11 cellular contexts compared by ENCODE assay signal in genomic region chr12:120783197-120783596, GRCh38. TPM values are rescaled to one million over a fixed set of nuclear protein-coding genes. Genes with fewer than 3 reads are reported as not detected.
DNase-seq lines count a peak whose midpoint lies in the region; ATAC-seq, FAIRE-seq and TF ChIP-seq lines count a peak whose summit lies in the region.
"Had no signal": no experiment of that assay in that cellular context is flagged by ENCODE, and none has a peak within 500 bp of the region (broad histone marks: within the 10 kb centered on the region; RNA-seq: fewer than 3 reads in every experiment).

No MANE protein-coding gene starts in this region.

- in situ Hi-C loops in transverse colon (cut with MboI; ENCODE audit: low pct_ligation_motif_present in 1 of 4, low pct_unique_long_range_greater_than_20kb in 1 of 4, low sequenced_read_pairs in 3 of 4): no loop called here

- H3K4me3 Mint-ChIP-seq in CD4-positive, CD25-positive, alpha-beta regulatory T cell: no peak overlapping the region
- no peak overlapping the region for H3K4me3 Mint-ChIP-seq in memory B cell
- H3K4me3 Mint-ChIP-seq: neural crest cell had no signal

- TF ChIP-seq CTCF in transverse colon (IDR thresholded peaks at IDR 0.05): no peak

- H3K27ac ChIP-seq in CD4-positive, CD25-positive, alpha-beta regulatory T cell (ENCODE audit: insufficient read depth, low read length, poor library complexity, severe bottlenecking): peak overlapping the region; percentile 15
- no peak overlapping the region for H3K27ac ChIP-seq in transverse colon

- H3K9me3 ChIP-seq in CD4-positive, CD25-positive, alpha-beta regulatory T cell (ENCODE audit: control insufficient read depth in 2 of 2, low read length in 2 of 2): no peaks in the 10 kb centered on the region
- H3K9me3 ChIP-seq in transverse colon: no peaks in the 10 kb centered on the region

- intact Hi-C loops in transverse colon (cut with DNase I; ENCODE audit: low total_unique reads): no loop called here

- H3K4me1 Mint-ChIP-seq in CD4-positive, CD25-positive, alpha-beta regulatory T cell: peaks cover 10 to 18% (median 12%) of the 10 kb centered on the region in 4 donors
- H3K4me1 Mint-ChIP-seq in memory B cell: peaks cover 5% of the 10 kb centered on the region
- H3K4me1 Mint-ChIP-seq: neural crest cell had no signal

- H3K27me3 ChIP-seq in CD4-positive, CD25-positive, alpha-beta regulatory T cell (ENCODE audit: control insufficient read depth, insufficient read depth, low read length): no peaks in the 10 kb centered on the region
- H3K27me3 ChIP-seq in transverse colon: no peaks in the 10 kb centered on the region

- no peak for ATAC-seq in CD4-positive, CD25-positive, alpha-beta regulatory T cell (ENCODE audit: low read depth in 2 of 2)
- ATAC-seq in memory B cell (ENCODE audit: low read depth): no peak

- DNase-seq in CD4-positive, CD25-positive, alpha-beta regulatory T cell: peak in 1 of 3 donors; percentile 16
- DNase-seq in HTR-8/SVneo (ENCODE audit: insufficient read length, low spot score): peak; percentile 52
- DNase-seq in amniotic epithelial cell (ENCODE audit: low read depth): peak; percentile 43
- DNase-seq in memory B cell (ENCODE audit: low spot score in 2 of 2): no peak
- DNase-seq in RCC 7860 (ENCODE audit: low spot score): no peak
- no peak for DNase-seq in transverse colon
- no peak for DNase-seq in SK-N-DZ (ENCODE audit: low spot score)
- no peak for DNase-seq in central memory CD4-positive, alpha-beta T cell
- DNase-seq: NCI-H1694, T-helper 9 cell had no signal

- H3K27ac Mint-ChIP-seq in CD4-positive, CD25-positive, alpha-beta regulatory T cell: peak overlapping the region in 1 of 3 donors; percentile 39
- H3K27ac Mint-ChIP-seq in memory B cell: peak overlapping the region; percentile 31

- peaks cover 0 to 2% (median 0%) of the 10 kb centered on the region in 7 donors for H3K9me3 Mint-ChIP-seq in CD4-positive, CD25-positive, alpha-beta regulatory T cell
- no peaks in the 10 kb centered on the region for H3K9me3 Mint-ChIP-seq in memory B cell
- H3K9me3 Mint-ChIP-seq: neural crest cell had no signal

- peaks cover 4% of the 10 kb centered on the region for H3K4me1 ChIP-seq in CD4-positive, CD25-positive, alpha-beta regulatory T cell (ENCODE audit: control insufficient read depth, insufficient read depth, low read length, poor library complexity, severe bottlenecking)
- no peaks in the 10 kb centered on the region for H3K4me1 ChIP-seq in transverse colon

- no peak for TF ChIP-seq POLR2A in transverse colon (IDR thresholded peaks at IDR 0.05)

- H3K36me3 Mint-ChIP-seq in CD4-positive, CD25-positive, alpha-beta regulatory T cell: peaks cover 34% of the 10 kb centered on the region
- peaks cover 21% of the 10 kb centered on the region for H3K36me3 Mint-ChIP-seq in memory B cell

- WGBS in transverse colon (ENCODE audit: low coverage in 1 of 2), 2 donors: 69 to 70% methylated on average over 6 of the region's 6 CpGs

- no peak overlapping the region for H3K4me3 ChIP-seq in CD4-positive, CD25-positive, alpha-beta regulatory T cell (ENCODE audit: low read depth, low read length)
- no peak overlapping the region for H3K4me3 ChIP-seq in transverse colon

- FAIRE-seq in HTR-8/SVneo (lab: Jason Lieb, UNC) (peak; percentile 20), RCC 7860 (lab: Jason Lieb, UNC) (no peak)

- H3K36me3 ChIP-seq in CD4-positive, CD25-positive, alpha-beta regulatory T cell (ENCODE audit: control insufficient read depth, insufficient read depth, low read length): peaks cover 43% of the 10 kb centered on the region
- H3K36me3 ChIP-seq in transverse colon: peaks cover 0 to 38% (median 8%) of the 10 kb centered on the region in 4 donors

- TF ChIP-seq EP300 in transverse colon (IDR thresholded peaks at IDR 0.05; ENCODE audit: low read depth): no peak

- H3K27me3 Mint-ChIP-seq in CD4-positive, CD25-positive, alpha-beta regulatory T cell: no peaks in the 10 kb centered on the region
- H3K27me3 Mint-ChIP-seq in memory B cell: no peaks in the 10 kb centered on the region

RNA-seq across cellular contexts. Expression of gene ACADS, which starts 57.6 kb away (rescaled TPM):
- total RNA-seq in CD4-positive, CD25-positive, alpha-beta regulatory T cell: 10.9 TPM
- 10 to 100 TPM; 26.6 to 29.8 (median 27.4) TPM for polyA plus RNA-seq in CD4-positive, CD25-positive, alpha-beta regulatory T cell
- 100 to 1,000 TPM; 224 to 338 (median 297) TPM for total RNA-seq in transverse colon
- 9.8 and 12.4 TPM in 2 replicates for polyA plus RNA-seq in SK-N-DZ (2014; cell fraction: cytosol; rRNA removed)
- 43.7 and 49.1 TPM in 2 replicates for polyA plus RNA-seq in SK-N-DZ (2014; cell fraction: nucleus; rRNA removed)

Comparison
In these comparisons a context has a peak if more than half of its experiments do, and no peak if none do; other contexts are left out.
1. DNase-seq: peak in HTR-8/SVneo (single experiment) and amniotic epithelial cell (single experiment); none in memory B cell (0 of 2), RCC 7860 (single experiment), transverse colon (single experiment), SK-N-DZ (single experiment) and central memory CD4-positive, alpha-beta T cell (single experiment).
2. RNA of gene ACADS, which starts 57.6 kb away (total RNA-seq): 224 to 338 TPM in transverse colon; 10.9 TPM in CD4-positive, CD25-positive, alpha-beta regulatory T cell (single experiment); every median in the first group is over 10 times any median in the second.